24 cellular contexts compared by ENCODE assay signal in the genomic region with DNA sequence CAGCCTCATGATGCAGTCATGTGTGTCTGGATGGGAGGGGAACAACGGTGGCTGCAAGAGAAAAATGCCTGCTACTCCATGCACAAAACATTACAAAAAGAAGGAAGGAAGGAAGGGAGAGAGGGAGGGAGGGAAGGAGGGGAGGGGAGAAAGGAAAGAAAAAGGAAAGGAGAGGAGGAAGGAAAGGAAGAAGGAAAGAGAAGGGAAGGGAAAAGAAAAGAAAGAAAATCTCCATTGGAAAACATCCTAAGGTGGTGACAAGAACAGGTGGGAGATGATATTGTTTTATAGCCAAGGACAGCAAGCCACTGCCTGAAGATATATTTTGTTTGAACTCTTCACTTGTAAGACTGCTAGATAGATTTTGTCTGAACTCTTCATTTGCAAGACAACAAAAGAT.
A peak's percentile ranks its signal among the peaks of the same experiment; 100 is the strongest.
DNase-seq lines count a peak whose midpoint lies in the region; ATAC-seq, FAIRE-seq and TF ChIP-seq lines count a peak whose summit lies in the region.
"Had no signal": no experiment of that assay in that cellular context is flagged by ENCODE, and none has a peak within 500 bp of the region (broad histone marks: within the 10 kb centered on the region; RNA-seq: fewer than 3 reads in every experiment).

No MANE protein-coding gene starts in this region.

- 6% methylated on average over 1 of the region's 1 CpG for WGBS in A549 (ENCODE audit: missing lambda C conversion rate)
- WGBS in K562 (ENCODE audit: insufficient coverage, low coverage, missing lambda C conversion rate), result no CpG with 5 or more reads among the region's 1 CpG

- H3K79me2 ChIP-seq in K562 (ENCODE audit: control insufficient read depth, insufficient read depth, low read length), result no peaks in the 10 kb centered on the region

- TF ChIP-seq RAD21 in A549 (conservative IDR thresholded peaks at IDR 0.05 in 1 of 2, IDR thresholded peaks at IDR 0.05 in 1 of 2), result no peak
- no peak for TF ChIP-seq RAD21 in K562 (CRISPR knock-in tag; conservative IDR thresholded peaks at IDR 0.05 in 1 of 2, IDR thresholded peaks at IDR 0.05 in 1 of 2)

- BruUV-seq in K562 (replicated peaks; lab: Mats Ljungman, UMichigan), result no TSS peak

- FAIRE-seq in A549 (lab: Jason Lieb, UNC), result no peak
- no peak for FAIRE-seq in K562 (lab: Jason Lieb, UNC)
- no peak for FAIRE-seq in urothelium cell line (lab: Jason Lieb, UNC)
- FAIRE-seq: GM12878, GM12892, GM18507 had no signal

- H3K36me3 ChIP-seq in K562 (ENCODE audit: control insufficient read depth, insufficient read depth, low read length), result no peaks in the 10 kb centered on the region
- H3K36me3 ChIP-seq: BE2C, BLaER1 had no signal

- H3K4me1 ChIP-seq in A549, result peaks cover 10% of the 10 kb centered on the region; the same call in 1 of the 3 replicates
- no peaks in the 10 kb centered on the region for H3K4me1 ChIP-seq in K562 (replicated peaks in 1 of 2; ENCODE audit: control insufficient read depth in 2 of 2, insufficient read depth in 2 of 2, low read length in 2 of 2)
- H3K4me1 ChIP-seq: BE2C, BLaER1 had no signal

- TF ChIP-seq CTCF in 22Rv1 (IDR thresholded peaks at IDR 0.05) (no peak), A549 (IDR thresholded peaks at IDR 0.05) (no peak), K562 (IDR thresholded peaks at IDR 0.05 in 2 of 3, conservative IDR thresholded peaks at IDR 0.05 in 1 of 3; ENCODE audit: insufficient read depth in 2 of 3, low read depth in 1 of 3, low read length in 3 of 3) (no peak)

- no peak overlapping the region for H2AFZ ChIP-seq in K562 (ENCODE audit: low read depth, low read length)

- H3K4me3 ChIP-seq in A549 (no peak overlapping the region), K562 (no peak overlapping the region)
- H3K4me3 ChIP-seq: BLaER1, GM12878 had no signal

- peak overlapping the region; percentile 24 for H3K4me2 ChIP-seq in A549
- no peak overlapping the region for H3K4me2 ChIP-seq in K562 (ENCODE audit: insufficient read depth, low read length)
- H3K4me2 ChIP-seq: BLaER1 had no signal

- DNase-seq in A549 (ENCODE audit: low read depth in 1 of 2, low spot score in 1 of 2) (no peak), K562 (ENCODE audit: extremely low read depth in 1 of 4, low spot score in 3 of 4) (no peak), urothelium cell line (ENCODE audit: low spot score) (no peak), NCI-H1417 treated with DMSO at 0.1 percent for 48 hours (lab: John Stamatoyannopoulos, UW) (no peak), caudate nucleus (lab: John Stamatoyannopoulos, UW) (no peak)
- DNase-seq: ACHN; BE2C; C1 segment of cervical spinal cord; CD4-positive, alpha-beta memory T cell; CD4-positive, CD25-positive, alpha-beta regulatory T cell; CD8-positive, alpha-beta memory T cell; COR-L47; DMS 273 treated with DMSO at 0.1 percent for 48 hours; DMS153; DMS53; DMS79; DND-41; EL; GDM1 had no signal

- H3K27ac ChIP-seq in 22Rv1 (peak overlapping the region; percentile 52), A549 (no peak overlapping the region), K562 (ENCODE audit: extremely low read depth, low read depth, low read length) (no peak overlapping the region), caudate nucleus (ENCODE audit: low read depth, low read length) (no peak overlapping the region)
- H3K27ac ChIP-seq: BLaER1 had no signal

- intact Hi-C loops in K562 (cut with micrococcal nuclease), result no loop called here

- H4K20me1 ChIP-seq in K562 (replicated peaks; ENCODE audit: control insufficient read depth, insufficient read depth, low read length), result no peaks in the 10 kb centered on the region
- H4K20me1 ChIP-seq: BLaER1 had no signal

- H3K27me3 ChIP-seq in K562 (ENCODE audit: control insufficient read depth in 2 of 2, insufficient read depth in 2 of 2, low read length in 2 of 2), result peaks cover 0 to 4% of the 10 kb centered on the region in 2 experiments; a peak in 2 of 5 replicates
- H3K27me3 ChIP-seq: BLaER1 had no signal

- H3K9me3 ChIP-seq in A549 (no peaks in the 10 kb centered on the region), K562 (replicated peaks; ENCODE audit: control insufficient read depth, insufficient read depth, low read depth, low read length) (no peaks in the 10 kb centered on the region)
- H3K9me3 ChIP-seq: BE2C, BLaER1 had no signal

- in situ Hi-C loops in K562 (cut with MboI), result no loop called here

- TF ChIP-seq EP300 in A549 (IDR thresholded peaks at IDR 0.05) (no peak), K562 (IDR thresholded peaks at IDR 0.05; ENCODE audit: low read length) (no peak)

- POLR2A ChIA-PET in A549 (lab: Yijun Ruan, JAX), result no interaction called here
- POLR2A ChIA-PET in K562 (lab: Yijun Ruan, JAX), result interaction anchor here (0.6 kb wide), 1 partner anchor 181 kb away, joined by 3 read pairs; no protein-coding TSS in a partner anchor

- CTCF ChIA-PET in A549 (lab: Yijun Ruan, JAX), result interaction anchor here (1.0 to 1.6 kb wide), 3 partner anchors 24 to 282 kb away, joined by 3 to 4 read pairs (median 3); no protein-coding TSS in a partner anchor
- CTCF ChIA-PET in K562 (lab: Yijun Ruan, JAX; ENCODE audit: low intra/inter-chr PET ratio), result no interaction called here

- H3K9ac ChIP-seq in K562 (ENCODE audit: insufficient read depth in 1 of 2, low read depth in 2 of 2, low read length in 2 of 2), result no peak overlapping the region
- H3K9ac ChIP-seq: BLaER1 had no signal

- H3K9me1 ChIP-seq in K562 (ENCODE audit: control insufficient read depth, insufficient read depth, low read length), result no peaks in the 10 kb centered on the region

- no peak for ATAC-seq in A549
- no peak for ATAC-seq in K562
- ATAC-seq: GM12878 had no signal

- no peak for TF ChIP-seq POLR2A in A549 (IDR thresholded peaks at IDR 0.05; ENCODE audit: low read length)
- TF ChIP-seq POLR2A in K562 (conservative IDR thresholded peaks at IDR 0.05), result no peak

TF ChIP-seq in A549, 52 proteins besides CTCF, POLR2A, EP300 and RAD21:
- TF ChIP-seq HOXB13 (CRISPR knock-in tag; IDR thresholded peaks at IDR 0.05; ENCODE audit: low read depth) (no peak), CEBPB (IDR thresholded peaks at IDR 0.05) (peak in 1 of 2 experiments; percentile 23; a peak in 1 of 4 replicates)

TF ChIP-seq in K562, 482 proteins besides CTCF, POLR2A, EP300 and RAD21:
- no peak for TF ChIP-seq MCM2 (IDR thresholded peaks at IDR 0.05; ENCODE audit: low read depth)
- TF ChIP-seq, protein P1, sequence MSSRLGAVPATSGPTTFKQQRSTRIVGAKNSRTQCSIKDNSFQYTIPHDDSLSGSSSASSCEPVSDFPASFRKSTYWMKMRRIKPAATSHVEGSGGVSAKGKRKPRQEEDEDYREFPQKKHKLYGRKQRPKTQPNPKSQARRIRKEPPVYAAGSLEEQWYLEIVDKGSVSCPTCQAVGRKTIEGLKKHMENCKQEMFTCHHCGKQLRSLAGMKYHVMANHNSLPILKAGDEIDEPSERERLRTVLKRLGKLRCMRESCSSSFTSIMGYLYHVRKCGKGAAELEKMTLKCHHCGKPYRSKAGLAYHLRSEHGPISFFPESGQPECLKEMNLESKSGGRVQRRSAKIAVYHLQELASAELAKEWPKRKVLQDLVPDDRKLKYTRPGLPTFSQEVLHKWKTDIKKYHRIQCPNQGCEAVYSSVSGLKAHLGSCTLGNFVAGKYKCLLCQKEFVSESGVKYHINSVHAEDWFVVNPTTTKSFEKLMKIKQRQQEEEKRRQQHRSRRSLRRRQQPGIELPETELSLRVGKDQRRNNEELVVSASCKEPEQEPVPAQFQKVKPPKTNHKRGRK (tag; IDR thresholded peaks at IDR 0.05), result peak; percentile 70
TF ChIP-seq in K562: peak in this region for 1.
